ENCODE assay signal across 8 cellular contexts in the genomic region with DNA sequence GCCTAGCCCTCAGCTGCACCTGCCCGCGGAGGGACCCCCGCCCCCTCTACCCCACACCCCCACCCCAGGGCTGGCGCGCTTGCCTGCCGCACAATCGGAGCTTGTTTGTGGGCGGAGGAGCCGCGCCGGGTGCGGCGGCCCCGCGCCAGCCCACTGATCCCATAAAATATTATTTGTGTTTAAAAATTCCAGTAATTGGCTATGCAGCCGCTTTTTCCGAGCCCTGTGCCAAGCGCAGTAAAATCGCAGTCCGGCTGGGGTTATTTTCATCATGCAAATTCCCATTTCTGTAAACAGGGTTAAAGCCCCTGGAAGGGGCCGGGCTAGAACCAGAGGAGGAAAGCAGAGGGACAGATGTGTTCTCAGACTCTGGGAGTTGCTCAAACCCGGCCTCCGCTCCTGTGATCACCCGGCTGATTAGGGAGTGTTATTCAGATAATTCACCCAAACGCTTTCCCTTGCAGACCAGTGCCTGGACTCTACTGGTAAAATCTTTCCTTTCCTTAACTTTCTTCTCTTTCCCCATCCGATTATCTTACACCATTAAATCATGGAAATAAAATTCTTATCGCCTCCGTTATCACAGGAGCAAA.
DNase-seq lines count a peak whose midpoint lies in the region; ATAC-seq and TF ChIP-seq lines count a peak whose summit lies in the region.

No MANE protein-coding gene starts in this region.

- ATAC-seq in HG03025 (IDR thresholded peaks at IDR 0.05; ENCODE audit: low FRiP score, unreplicated experiment): no peak

- no peaks in the 10 kb centered on the region for H3K9me3 Mint-ChIP-seq in progenitor cell of endocrine pancreas (ENCODE audit: low read depth)

- peaks cover 62% of the 10 kb centered on the region for H3K27me3 ChIP-seq in DOHH2 (ENCODE audit: control insufficient read depth, low read length)
- no peaks in the 10 kb centered on the region for H3K27me3 ChIP-seq in Karpas-422 (ENCODE audit: low read length)

- TF ChIP-seq CTCF in DOHH2 (IDR thresholded peaks at IDR 0.05; ENCODE audit: low read depth, low read length, poor library complexity, severe bottlenecking): no peak
- no peak for TF ChIP-seq CTCF in progenitor cell of endocrine pancreas (IDR thresholded peaks at IDR 0.05; ENCODE audit: unreplicated experiment)
- TF ChIP-seq CTCF in foreskin fibroblast (IDR thresholded peaks at IDR 0.05; ENCODE audit: low read depth, low read length): no peak

- H3F3A ChIP-seq in DOHH2 (ENCODE audit: control insufficient read depth, insufficient read depth): peaks cover 2% of the 10 kb centered on the region; the same call in 1 of the 2 replicates

- no peaks in the 10 kb centered on the region for H3K79me2 ChIP-seq in DOHH2 (ENCODE audit: control insufficient read depth, low read length)
- no peaks in the 10 kb centered on the region for H3K79me2 ChIP-seq in Karpas-422 (ENCODE audit: low read length)

- H3K4me3 ChIP-seq in DOHH2 (ENCODE audit: low read length) (peak overlapping the region; percentile 23), Karpas-422 (ENCODE audit: low read length) (no peak overlapping the region), foreskin fibroblast (ENCODE audit: low read depth in 1 of 2, low read length in 2 of 2) (no peak overlapping the region)

- H3K4me1 ChIP-seq in DOHH2 (ENCODE audit: control insufficient read depth, low read length) (peaks cover 30% of the 10 kb centered on the region), Karpas-422 (ENCODE audit: low read length) (no peaks in the 10 kb centered on the region)

- H2AFZ ChIP-seq in Karpas-422 (ENCODE audit: low read length): no peak overlapping the region

- H3K9me3 ChIP-seq in DOHH2 (ENCODE audit: control insufficient read depth, insufficient read depth, low read length) (no peaks in the 10 kb centered on the region), Karpas-422 (ENCODE audit: low read length) (no peaks in the 10 kb centered on the region)

- H3K27ac Mint-ChIP-seq in progenitor cell of endocrine pancreas: peak overlapping the region; percentile 75

- peak; percentile 95 for DNase-seq in NCI-H526 treated with DMSO at 0.1 percent for 48 hours (lab: John Stamatoyannopoulos, UW)
- peak; percentile 47 for DNase-seq in globus pallidus (ENCODE audit: low spot score)
- DNase-seq in progenitor cell of endocrine pancreas (ENCODE audit: low spot score, unreplicated experiment): no peak
- no peak for DNase-seq in Karpas-422
- DNase-seq in GDM1 (lab: John Stamatoyannopoulos, UW): no peak
- no peak for DNase-seq in foreskin fibroblast

- no peaks in the 10 kb centered on the region for H3K36me3 Mint-ChIP-seq in progenitor cell of endocrine pancreas (ENCODE audit: insufficient read depth)

- no peak overlapping the region for H3K27ac ChIP-seq in DOHH2 (ENCODE audit: low read depth, low read length)
- H3K27ac ChIP-seq in Karpas-422 (ENCODE audit: low read length): no peak overlapping the region

- no peaks in the 10 kb centered on the region for H3K27me3 Mint-ChIP-seq in progenitor cell of endocrine pancreas

- H3K4me1 Mint-ChIP-seq in progenitor cell of endocrine pancreas (ENCODE audit: low read depth): peaks cover 13% of the 10 kb centered on the region

- no peaks in the 10 kb centered on the region for H3K36me3 ChIP-seq in DOHH2 (ENCODE audit: control insufficient read depth, low read length)
- H3K36me3 ChIP-seq in Karpas-422 (ENCODE audit: insufficient read depth, low read length): no peaks in the 10 kb centered on the region

- no peak overlapping the region for H3K9ac ChIP-seq in Karpas-422 (ENCODE audit: low read length)

- H4K20me1 ChIP-seq in DOHH2 (ENCODE audit: control insufficient read depth, insufficient read depth, low read depth, low read length) (no peaks in the 10 kb centered on the region), Karpas-422 (ENCODE audit: insufficient read depth, low read depth, low read length) (no peaks in the 10 kb centered on the region)

- H3K9me2 ChIP-seq in DOHH2 (replicated peaks; ENCODE audit: control insufficient read depth, low read length) (no peaks in the 10 kb centered on the region), Karpas-422 (replicated peaks; ENCODE audit: insufficient read depth, low read length) (no peaks in the 10 kb centered on the region)

- H3K4me2 ChIP-seq in DOHH2 (ENCODE audit: low read length) (peak overlapping the region; percentile 66), Karpas-422 (ENCODE audit: low read depth, low read length, poor library complexity, severe bottlenecking) (no peak overlapping the region)

- H3K4me3 Mint-ChIP-seq in progenitor cell of endocrine pancreas (ENCODE audit: low read depth): peak overlapping the region; percentile 67

Comparison
In these comparisons a context has a peak if more than half of its experiments do, and no peak if none do; other contexts are left out.
1. DNase-seq: peak in NCI-H526 treated with DMSO at 0.1 percent for 48 hours (single experiment) and globus pallidus (single experiment); none in progenitor cell of endocrine pancreas (single experiment), Karpas-422 (single experiment), GDM1 (single experiment) and foreskin fibroblast (0 of 2).